In genomic region chr11:74237541-74237940, GRCh38 we compare ENCODE assay signal across 35 cellular contexts.
"Had no signal": no experiment of that assay in that cellular context is flagged by ENCODE, and none has a peak within 500 bp of the region (broad histone marks: within the 10 kb centered on the region; RNA-seq: fewer than 3 reads in every experiment).

No MANE protein-coding gene starts in this region.

- H3K4me3 Mint-ChIP-seq: activated CD4-positive, alpha-beta memory T cell treated with anti-CD3 and anti-CD28 coated beads, Interleukin-2, amount 10 ng/mL, durations not matched to agents 7 days and 5 days; activated CD4-positive, alpha-beta T cell treated with anti-CD3 and anti-CD28 coated beads for 36 hours; activated CD4-positive, alpha-beta T cell treated with anti-CD3 and anti-CD28 coated beads, Interleukin-2, amount 10 ng/mL, durations not matched to agents 7 days and 5 days; activated CD8-positive, alpha-beta memory T cell treated with anti-CD3 and anti-CD28 coated beads, Interleukin-2, amount 10 ng/mL, durations not matched to agents 7 days and 5 days; activated CD8-positive, alpha-beta T cell treated with anti-CD3 and anti-CD28 coated beads, Interleukin-2, amount 10 ng/mL, durations not matched to agents 7 days and 5 days; activated naive CD4-positive, alpha-beta T cell treated with anti-CD3 and anti-CD28 coated beads, Interleukin-2, amount 10 ng/mL, durations not matched to agents 7 days and 5 days; activated naive CD4-positive, alpha-beta T cell treated with anti-CD3 and anti-CD28 coated beads, Interleukin-2, amount 50 U/mL, for 24 hours; activated naive CD8-positive, alpha-beta T cell; activated T-cell treated with anti-CD3 and anti-CD28 coated beads, Interleukin-2, amount 50 U/mL, for 24 hours; brain; central memory CD8-positive, alpha-beta T cell; T-helper 1 cell treated with Interleukin-12 subunit alpha and Interleukin-12 subunit beta and Interleukin-4 antibody, amounts not matched to agents 30 μg/mL and 1 μg/mL, for 36 hours had no signal

- ATAC-seq: activated CD4-positive, alpha-beta T cell treated with anti-CD3 and anti-CD28 coated beads for 36 hours; activated CD4-positive, CD25-positive, alpha-beta regulatory T cell treated with anti-CD3 and anti-CD28 coated beads, Interleukin-2, amount 50 U/mL, for 24 hours; activated CD8-positive, alpha-beta memory T cell treated with anti-CD3 and anti-CD28 coated beads, Interleukin-2, amount 10 ng/mL, durations not matched to agents 7 days and 5 days; activated CD8-positive, alpha-beta T cell treated with anti-CD3 and anti-CD28 coated beads, Interleukin-2, amount 10 ng/mL, durations not matched to agents 7 days and 5 days had no signal

- H3K4me3 ChIP-seq: adrenal gland, ascending aorta, cardiac muscle cell had no signal

- DNase-seq: activated CD4-positive, alpha-beta memory T cell treated with anti-CD3 and anti-CD28 coated beads, Interleukin-2, amount 10 ng/mL, durations not matched to agents 7 days and 5 days; activated CD4-positive, alpha-beta T cell treated with anti-CD3 and anti-CD28 coated beads for 1 hour; activated CD4-positive, alpha-beta T cell treated with anti-CD3 and anti-CD28 coated beads for 36 hours; activated CD4-positive, alpha-beta T cell treated with anti-CD3 and anti-CD28 coated beads for 48 hours; activated CD4-positive, alpha-beta T cell treated with anti-CD3 and anti-CD28 coated beads, Interleukin-2, amount 10 ng/mL, durations not matched to agents 7 days and 5 days; activated CD4-positive, alpha-beta T cell treated with anti-CD3 and anti-CD28 coated beads, Interleukin-2, amount 50 U/mL, for 48 hours; activated CD4-positive, CD25-positive, alpha-beta regulatory T cell; activated CD8-positive, alpha-beta memory T cell treated with anti-CD3 and anti-CD28 coated beads for 24 hours; activated CD8-positive, alpha-beta memory T cell treated with anti-CD3 and anti-CD28 coated beads, Interleukin-2, amount 10 ng/mL, durations not matched to agents 7 days and 5 days; activated CD8-positive, alpha-beta memory T cell treated with anti-CD3 and anti-CD28 coated beads, Interleukin-2, amount 50 U/mL, for 48 hours; activated CD8-positive, alpha-beta T cell treated with anti-CD3 and anti-CD28 coated beads, Interleukin-2, amount 10 ng/mL, durations not matched to agents 7 days and 5 days; activated effector memory CD4-positive, alpha-beta T cell treated with Interleukin-2 at 50 U/mL for 16 hours; activated gamma-delta T cell; activated naive CD4-positive, alpha-beta T cell treated with anti-CD3 and anti-CD28 coated beads, Interleukin-2, amount 10 ng/mL, durations not matched to agents 7 days and 5 days; activated naive CD4-positive, alpha-beta T cell treated with Interleukin-2 at 50 U/mL for 16 hours; activated T-cell treated with anti-CD3 and anti-CD28 coated beads, Interleukin-2, amount 50 U/mL, for 24 hours; activated T-cell treated with anti-CD3 and anti-CD28 coated beads, Interleukin-2, amount 50 U/mL, for 48 hours; adrenal gland; amygdala; anterior cingulate cortex; caudate nucleus; cerebellar nuclear complex; SW 1271; T-helper 1 cell; T-helper 9 cell had no signal

- H3K27me3 ChIP-seq: adrenal gland, ascending aorta, cardiac muscle cell had no signal

- H3K4me1 ChIP-seq: ascending aorta had no signal

- H3K9me3 Mint-ChIP-seq: activated CD4-positive, alpha-beta memory T cell treated with anti-CD3 and anti-CD28 coated beads, Interleukin-2, amount 10 ng/mL, durations not matched to agents 7 days and 5 days; activated CD4-positive, alpha-beta T cell treated with anti-CD3 and anti-CD28 coated beads, Interleukin-2, amount 10 ng/mL, durations not matched to agents 7 days and 5 days; activated naive CD4-positive, alpha-beta T cell treated with anti-CD3 and anti-CD28 coated beads, Interleukin-2, amount 10 ng/mL, durations not matched to agents 7 days and 5 days; activated naive CD4-positive, alpha-beta T cell treated with anti-CD3 and anti-CD28 coated beads, Interleukin-2, amount 50 U/mL, for 24 hours; activated T-cell treated with anti-CD3 and anti-CD28 coated beads, Interleukin-2, amount 50 U/mL, for 24 hours; activated T-helper 2 cell treated with anti-CD3 and anti-CD28 coated beads, Interferon-gamma antibody, Interleukin-2, Interleukin-4, amounts not matched to agents 10 μg/mL and 5 μg/mL and 100 μg/mL, durations not matched to agents 14 hours and 24 hours and 36 hours; brain; central memory CD8-positive, alpha-beta T cell; T-helper 1 cell treated with Interleukin-12 subunit alpha and Interleukin-12 subunit beta and Interleukin-4 antibody, amounts not matched to agents 30 μg/mL and 1 μg/mL, for 36 hours had no signal

- H3K9me3 ChIP-seq: adrenal gland, ascending aorta had no signal

- H3K4me1 Mint-ChIP-seq: brain; central memory CD8-positive, alpha-beta T cell had no signal

- H3K27ac ChIP-seq: adrenal gland, ascending aorta, cardiac muscle cell, VCaP had no signal

- H3K27ac Mint-ChIP-seq: activated CD4-positive, alpha-beta memory T cell treated with anti-CD3 and anti-CD28 coated beads, Interleukin-2, amount 10 ng/mL, durations not matched to agents 7 days and 5 days; activated CD4-positive, alpha-beta T cell treated with anti-CD3 and anti-CD28 coated beads for 36 hours; activated CD4-positive, alpha-beta T cell treated with anti-CD3 and anti-CD28 coated beads, Interleukin-2, amount 10 ng/mL, durations not matched to agents 7 days and 5 days; activated CD8-positive, alpha-beta memory T cell treated with anti-CD3 and anti-CD28 coated beads, Interleukin-2, amount 10 ng/mL, durations not matched to agents 7 days and 5 days; activated CD8-positive, alpha-beta T cell treated with anti-CD3 and anti-CD28 coated beads, Interleukin-2, amount 10 ng/mL, durations not matched to agents 7 days and 5 days; activated naive CD4-positive, alpha-beta T cell treated with anti-CD3 and anti-CD28 coated beads, Interleukin-2, amount 10 ng/mL, durations not matched to agents 7 days and 5 days; activated naive CD4-positive, alpha-beta T cell treated with anti-CD3 and anti-CD28 coated beads, Interleukin-2, amount 50 U/mL, for 24 hours; activated naive CD8-positive, alpha-beta T cell; activated T-cell treated with anti-CD3 and anti-CD28 coated beads, Interleukin-2, amount 50 U/mL, for 24 hours; activated T-helper 2 cell treated with anti-CD3 and anti-CD28 coated beads, Interferon-gamma antibody, Interleukin-2, Interleukin-4, amounts not matched to agents 10 μg/mL and 5 μg/mL and 100 μg/mL, durations not matched to agents 14 hours and 24 hours and 36 hours; T-helper 1 cell treated with Interleukin-12 subunit alpha and Interleukin-12 subunit beta and Interleukin-4 antibody, amounts not matched to agents 30 μg/mL and 1 μg/mL, for 36 hours had no signal

- H3K27me3 Mint-ChIP-seq: activated CD4-positive, alpha-beta memory T cell treated with anti-CD3 and anti-CD28 coated beads, Interleukin-2, amount 10 ng/mL, durations not matched to agents 7 days and 5 days; activated CD4-positive, alpha-beta T cell treated with anti-CD3 and anti-CD28 coated beads for 36 hours; activated CD4-positive, alpha-beta T cell treated with anti-CD3 and anti-CD28 coated beads, Interleukin-2, amount 10 ng/mL, durations not matched to agents 7 days and 5 days; activated CD8-positive, alpha-beta memory T cell treated with anti-CD3 and anti-CD28 coated beads, Interleukin-2, amount 10 ng/mL, durations not matched to agents 7 days and 5 days; activated naive CD4-positive, alpha-beta T cell treated with anti-CD3 and anti-CD28 coated beads, Interleukin-2, amount 10 ng/mL, durations not matched to agents 7 days and 5 days; activated naive CD4-positive, alpha-beta T cell treated with anti-CD3 and anti-CD28 coated beads, Interleukin-2, amount 50 U/mL, for 24 hours; activated naive CD8-positive, alpha-beta T cell; activated T-cell treated with anti-CD3 and anti-CD28 coated beads, Interleukin-2, amount 50 U/mL, for 24 hours; central memory CD8-positive, alpha-beta T cell had no signal
